Comparison of ENCODE assay signal across 15 cellular contexts in genomic region chr3:182303169-182303568, GRCh38.
"Had no signal": no experiment of that assay in that cellular context is flagged by ENCODE, and none has a peak within 500 bp of the region (broad histone marks: within the 10 kb centered on the region; RNA-seq: fewer than 3 reads in every experiment).

No MANE protein-coding gene starts in this region.

- DNase-seq: activated CD4-positive, alpha-beta T cell treated with anti-CD3 and anti-CD28 coated beads for 4 hours; activated CD8-positive, alpha-beta memory T cell treated with anti-CD3 and anti-CD28 coated beads, Interleukin-2, amount 50 U/mL, for 48 hours; activated CD8-positive, alpha-beta T cell treated with anti-CD3 and anti-CD28 coated beads, Interleukin-2, amount 10 ng/mL, durations not matched to agents 7 days and 5 days; activated naive CD4-positive, alpha-beta T cell; esophagus squamous epithelium; foreskin fibroblast; heart left ventricle; islet precursor cell; stimulated activated CD4-positive, alpha-beta T cell treated with anti-CD3 and anti-CD28 coated beads, Interleukin-2, amount 100 ng/mL, for 48 hours; stimulated activated naive CD4-positive, alpha-beta T cell treated with Interleukin-2 at 50 U/mL for 16 hours; T-helper 9 cell; testis; uterus had no signal

- H3K27ac ChIP-seq: cardiac muscle cell, esophagus squamous epithelium, heart left ventricle, testis, uterus had no signal

- ATAC-seq: activated CD8-positive, alpha-beta T cell treated with anti-CD3 and anti-CD28 coated beads, Interleukin-2, amount 10 ng/mL, durations not matched to agents 7 days and 5 days; heart left ventricle; left lobe of liver had no signal
